ENCODE assay signal across 9 cellular contexts in the genomic region with DNA sequence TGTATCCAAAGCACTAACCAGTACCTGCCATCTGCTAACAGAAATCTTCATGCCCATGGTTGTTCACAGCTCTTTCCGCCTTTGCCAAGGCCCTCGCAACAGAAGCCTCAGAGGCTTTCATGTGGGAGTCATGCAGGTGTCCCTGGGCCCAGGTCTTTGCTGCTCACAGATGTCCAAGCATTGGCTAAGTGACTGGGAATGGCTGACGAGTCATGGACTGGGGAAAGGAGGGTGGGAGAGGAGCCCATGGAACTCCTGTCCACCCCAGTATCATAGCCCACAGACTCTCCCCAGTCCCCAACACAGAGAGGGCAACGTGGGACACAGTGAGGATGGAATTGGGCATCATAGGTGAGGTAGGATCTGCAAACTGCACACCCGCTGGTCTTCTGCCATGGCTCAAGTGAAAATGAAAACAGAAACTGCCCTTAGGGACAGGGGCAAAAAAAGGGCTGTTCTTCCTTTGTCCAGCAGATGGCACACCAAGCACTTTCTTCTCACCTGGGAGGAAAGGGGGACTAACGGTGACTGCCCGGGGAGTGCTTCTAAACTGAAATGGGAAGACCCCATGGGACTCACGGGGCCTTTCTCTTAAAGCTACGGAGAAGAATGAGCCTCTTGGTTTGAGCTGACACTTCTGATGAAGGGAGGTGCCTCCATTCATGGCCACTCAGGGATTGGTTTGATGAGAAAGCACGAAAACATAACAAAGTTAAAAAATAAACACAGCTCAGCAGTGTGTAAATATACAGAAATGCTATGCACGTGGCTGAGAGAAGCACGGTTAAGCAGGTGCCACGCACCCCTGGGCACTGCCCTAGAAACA. TPM values are rescaled to one million over a fixed set of nuclear protein-coding genes. Genes with fewer than 3 reads are reported as not detected.
DNase-seq lines count a peak whose midpoint lies in the region; ATAC-seq, FAIRE-seq and TF ChIP-seq lines count a peak whose summit lies in the region.
"Had no signal": no experiment of that assay in that cellular context is flagged by ENCODE, and none has a peak within 500 bp of the region (broad histone marks: within the 10 kb centered on the region; RNA-seq: fewer than 3 reads in every experiment).

No MANE protein-coding gene starts in this region.

- ATAC-seq in left ventricle myocardium superior (peak; percentile 63), gastrocnemius medialis (peak; percentile 46 to 79)

- POLR2A ChIA-PET in SK-N-SH (lab: Yijun Ruan, JAX): no interaction called here

- H3K27me3 ChIP-seq in SK-N-SH (ENCODE audit: insufficient read depth): no peaks in the 10 kb centered on the region
- H3K27me3 ChIP-seq in gastrocnemius medialis: no peaks in the 10 kb centered on the region

- H3K4me3 ChIP-seq in SK-N-SH (ENCODE audit: low read depth in 2 of 2, low read length in 1 of 2) (peak overlapping the region; percentile 23 to 47; a peak in 3 of 4 replicates), gastrocnemius medialis (peak overlapping the region in 2 of 4 donors; percentile 13 to 33)

- 20% methylated on average over 11 of the region's 13 CpGs for WGBS in SK-N-SH (ENCODE audit: low lambda C conversion rate)

- H3K79me2 ChIP-seq in SK-N-SH (ENCODE audit: insufficient read depth): no peaks in the 10 kb centered on the region

- peak; percentile 83 for TF ChIP-seq RAD21 in SK-N-SH (IDR thresholded peaks at IDR 0.05; ENCODE audit: low read length)

- H3K27ac ChIP-seq in SK-N-SH (ENCODE audit: low read depth in 2 of 2, low read length in 1 of 2) (no peak overlapping the region), gastrocnemius medialis (no peak overlapping the region)

- H3K4me1 ChIP-seq in SK-N-SH (ENCODE audit: control insufficient read depth in 1 of 2, insufficient read depth in 2 of 2, low read depth in 1 of 2, low read length in 1 of 2) (peaks cover 0 to 14% of the 10 kb centered on the region in 2 experiments; a peak in 1 of 4 replicates), gastrocnemius medialis (peaks cover 16 to 21% of the 10 kb centered on the region in 2 donors)

- DNase-seq in DMS 273 (lab: John Stamatoyannopoulos, UW; ENCODE audit: unreplicated experiment): peak; percentile 81
- no peak for DNase-seq in DMS 273 treated with DMSO at 0.1 percent for 48 hours (lab: John Stamatoyannopoulos, UW)
- peak; percentile 39 for DNase-seq in H54 (ENCODE audit: insufficient read length, low spot score)
- peak; percentile 73 to 74 for DNase-seq in Kasumi-1 (lab: John Stamatoyannopoulos, UW)
- peak; percentile 79 for DNase-seq in SK-N-SH
- DNase-seq in activated naive CD8-positive, alpha-beta T cell treated with anti-CD3 and anti-CD28 coated beads, Interleukin-2, amount 50 U/mL, for 16 hours (ENCODE audit: low read depth, low spot score): peak; percentile 49
- peak; percentile 57 for DNase-seq in left ventricle myocardium superior
- peak in 1 of 2 donors; percentile 51 for DNase-seq in gastrocnemius medialis

- TF ChIP-seq POLR2A in H54 (IDR thresholded peaks at IDR 0.05; ENCODE audit: low read depth, low read length) (no peak), gastrocnemius medialis (IDR thresholded peaks at IDR 0.05) (no peak)

- no peaks in the 10 kb centered on the region for H3F3A ChIP-seq in SK-N-SH (replicated peaks; ENCODE audit: insufficient read depth)

- TF ChIP-seq EP300 in SK-N-SH (IDR thresholded peaks at IDR 0.05; ENCODE audit: borderline replicate concordance in 1 of 2, low read depth in 1 of 2, low read length in 1 of 2): no peak

- intact Hi-C loops in left ventricle myocardium superior (cut with micrococcal nuclease) (no loop called here), gastrocnemius medialis (cut with DNase I; ENCODE audit: low total_unique reads) (loop anchor here (1.0 to 5.0 kb wide), 3 partner anchors 17 to 312 kb away; partner anchors contain the start of genes ALG11 and ATP7B)

- H3K9me2 ChIP-seq in SK-N-SH: no peaks in the 10 kb centered on the region

- no peaks in the 10 kb centered on the region for H4K20me1 ChIP-seq in SK-N-SH (ENCODE audit: insufficient read depth)

- no peaks in the 10 kb centered on the region for H3K9me3 ChIP-seq in SK-N-SH
- no peaks in the 10 kb centered on the region for H3K9me3 ChIP-seq in gastrocnemius medialis

- in situ Hi-C loops in gastrocnemius medialis (cut with MboI; ENCODE audit: low sequenced_read_pairs in 4 of 4): loop anchor here (10.0 to 25.0 kb wide), 8 partner anchors 197 to 640 kb away; partner anchors contain the start of genes NEK5 (in 2 of the 4), ALG11 (in 1 of the 4), ATP7B (in 1 of the 4) and CKAP2 (in 1 of the 4)

- TF ChIP-seq CTCF in SK-N-SH (IDR thresholded peaks at IDR 0.05) (peak; percentile 83), gastrocnemius medialis (IDR thresholded peaks at IDR 0.05 in 4 of 5, conservative IDR thresholded peaks at IDR 0.05 in 1 of 5) (peak; percentile 58 to 85 (median 78))

- H2AFZ ChIP-seq in SK-N-SH (ENCODE audit: low read depth): peak overlapping the region; percentile 76; the same call in 1 of the 2 replicates

- H3K36me3 ChIP-seq in SK-N-SH (replicated peaks in 1 of 2; ENCODE audit: control insufficient read depth in 1 of 2, insufficient read depth in 2 of 2, low read length in 1 of 2): no peaks in the 10 kb centered on the region
- no peaks in the 10 kb centered on the region for H3K36me3 ChIP-seq in gastrocnemius medialis

- peak overlapping the region; percentile 73 for H3K4me2 ChIP-seq in SK-N-SH

- FAIRE-seq in H54 (lab: Jason Lieb, UNC): no peak
- FAIRE-seq: A204.1 had no signal

- H3K9ac ChIP-seq in SK-N-SH: 0 out of 2 replicates have a peak overlapping the region, but pooled peaks have one; percentile 12

- CTCF ChIA-PET in SK-N-SH (lab: Yijun Ruan, JAX): interaction anchor here (0.6 to 4.7 kb wide), 43 partner anchors 8 to 604 kb away, joined by 3 to 51 read pairs (median 4); partner anchors contain the start of genes ATP7B and NEK5

TF ChIP-seq in SK-N-SH, 30 proteins besides CTCF, POLR2A, EP300 and RAD21:
- peak; percentile 84 for TF ChIP-seq SMC3 (IDR thresholded peaks at IDR 0.05; ENCODE audit: low read depth, low read length)
- TF ChIP-seq, protein P1, sequence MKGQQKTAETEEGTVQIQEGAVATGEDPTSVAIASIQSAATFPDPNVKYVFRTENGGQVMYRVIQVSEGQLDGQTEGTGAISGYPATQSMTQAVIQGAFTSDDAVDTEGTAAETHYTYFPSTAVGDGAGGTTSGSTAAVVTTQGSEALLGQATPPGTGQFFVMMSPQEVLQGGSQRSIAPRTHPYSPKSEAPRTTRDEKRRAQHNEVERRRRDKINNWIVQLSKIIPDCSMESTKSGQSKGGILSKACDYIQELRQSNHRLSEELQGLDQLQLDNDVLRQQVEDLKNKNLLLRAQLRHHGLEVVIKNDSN (IDR thresholded peaks at IDR 0.05; ENCODE audit: borderline replicate concordance, low read depth): no peak

RNA-seq across cellular contexts. Expression of gene DHRS12, which starts 11.1 kb away (rescaled TPM):
- polyA plus RNA-seq in SK-N-SH (2012; rRNA removed): 8.2 and 9.6 TPM in 2 replicates
- 7.9 and 8.7 TPM in 2 replicates for polyA plus RNA-seq in SK-N-SH (2012; cell fraction: cytosol; rRNA removed)
- 16.4 and 17.1 TPM in 2 replicates for polyA plus RNA-seq in SK-N-SH (2012; cell fraction: nucleus; rRNA removed)
- 11.6 TPM for total RNA-seq in left ventricle myocardium superior
- 1 to 10 TPM; 1.8 to 6.0 (median 4.7) TPM for total RNA-seq in gastrocnemius medialis

RNA-seq across cellular contexts. Expression of gene TMEM272, which starts 29.9 kb away (rescaled TPM):
- polyA plus RNA-seq in SK-N-SH (2012; rRNA removed): not detected in 2 replicates
- under 0.01 TPM in 1 of 2 replicates, not detected in the other for polyA plus RNA-seq in SK-N-SH (2012; cell fraction: cytosol; rRNA removed)
- 0.02 TPM in 2 replicates for polyA plus RNA-seq in SK-N-SH (2012; cell fraction: nucleus; rRNA removed)
- total RNA-seq in left ventricle myocardium superior: 0.55 TPM
- under 1 TPM in 3 of 4 donors, not detected in 1; 0.20 to 0.41 (median 0.27) TPM for total RNA-seq in gastrocnemius medialis

RNA-seq across cellular contexts. Expression of gene CCDC70, which starts 46.7 kb away (rescaled TPM):
- polyA plus RNA-seq in SK-N-SH (2012; rRNA removed): not detected in 2 replicates
- polyA plus RNA-seq in SK-N-SH (2012; cell fraction: cytosol; rRNA removed): not detected in 2 replicates
- polyA plus RNA-seq in SK-N-SH (2012; cell fraction: nucleus; rRNA removed): 0.04 TPM in 1 of 2 replicates, not detected in the other
- total RNA-seq in left ventricle myocardium superior (not detected), gastrocnemius medialis (not detected)
